ENCODE assay signal across 16 cellular contexts in genomic region chr7:33075818-33076483, GRCh38.
DNase-seq lines count a peak whose midpoint lies in the region; ATAC-seq, FAIRE-seq and TF ChIP-seq lines count a peak whose summit lies in the region.
"Had no signal": no experiment of that assay in that cellular context is flagged by ENCODE, and none has a peak within 500 bp of the region (broad histone marks: within the 10 kb centered on the region; RNA-seq: fewer than 3 reads in every experiment).

No MANE protein-coding gene starts in this region.

- H3K27ac ChIP-seq in C4-2B (peak overlapping the region; percentile 44; the same call in 1 of the 2 replicates), VCaP (peak overlapping the region; percentile 61)
- H3K27ac ChIP-seq: 22Rv1, A549 had no signal

- TF ChIP-seq CTCF in C4-2B (conservative IDR thresholded peaks at IDR 0.05), result no peak
- no peak for TF ChIP-seq CTCF in LNCaP clone FGC (IDR thresholded peaks at IDR 0.05; ENCODE audit: control insufficient read depth, extremely low read depth, insufficient read depth)
- TF ChIP-seq CTCF in VCaP (conservative IDR thresholded peaks at IDR 0.05), result no peak

- peak; percentile 35 for FAIRE-seq in urothelium cell line (lab: Jason Lieb, UNC)
- FAIRE-seq: A549, HepG2 had no signal

- no peak for ATAC-seq in GM21390 (IDR thresholded peaks at IDR 0.05; ENCODE audit: unreplicated experiment)
- ATAC-seq: A549, HepG2 had no signal

- no peak overlapping the region for H3K4me3 ChIP-seq in LNCaP clone FGC (ENCODE audit: low read depth, low read length)
- H3K4me3 ChIP-seq: A549 had no signal

- DNase-seq in LNCaP clone FGC (ENCODE audit: low read depth) (peak; percentile 81), urothelium cell line (ENCODE audit: low spot score) (no peak), NCI-H2227 (lab: John Stamatoyannopoulos, UW; ENCODE audit: unreplicated experiment) (no peak)
- no peak for DNase-seq in stimulated activated CD4-positive, alpha-beta T cell treated with anti-CD3 and anti-CD28 coated beads, Interleukin-4, amount 100 ng/mL, for 24 hours
- DNase-seq: AML-193; CD4-positive, alpha-beta memory T cell; DMS153; DMS79; GF-D8; HCEC 1CT had no signal
